In genomic region chr20:44642203-44643153, GRCh38 we compare ENCODE assay signal across 1 cellular context.
A peak's percentile ranks its signal among the peaks of the same experiment; 100 is the strongest.
TF ChIP-seq lines count a peak whose summit lies in the region.

No MANE protein-coding gene starts in this region.

TF ChIP-seq in GM12878, 131 proteins besides CTCF, POLR2A, EP300 and RAD21 (continued from another document):
- TF ChIP-seq E2F8 (IDR thresholded peaks at IDR 0.05; ENCODE audit: low read depth, partially characterized antibody) (no peak), TBL1XR1 (IDR thresholded peaks at IDR 0.05; ENCODE audit: low read depth, low read length) (no peak; the same call in 1 of the 2 replicates), ATF7 (IDR thresholded peaks at IDR 0.05; ENCODE audit: low read depth) (0 out of 2 replicates have a peak, but pooled peaks have one; percentile 22), EGR1 (IDR thresholded peaks at IDR 0.05; ENCODE audit: borderline replicate concordance in 1 of 2, low read depth in 2 of 2, low read length in 2 of 2) (no peak), KAT2A (conservative IDR thresholded peaks at IDR 0.05; ENCODE audit: control insufficient read depth, low read depth, low read length) (no peak), PKNOX1 (IDR thresholded peaks at IDR 0.05) (0 out of 2 replicates have a peak, but pooled peaks have one; percentile 15), ZNF687 (IDR thresholded peaks at IDR 0.05) (peak; percentile 95), GABPA (IDR thresholded peaks at IDR 0.05; ENCODE audit: low read depth) (no peak), IRF5 (IDR thresholded peaks at IDR 0.05; ENCODE audit: borderline replicate concordance) (peak; percentile 63; the same call in 1 of the 2 replicates), ELK1 (IDR thresholded peaks at IDR 0.05; ENCODE audit: low read depth, low read length) (no peak), NRF1 (conservative IDR thresholded peaks at IDR 0.05; ENCODE audit: low read depth, low read length) (no peak), ETV6 (conservative IDR thresholded peaks at IDR 0.05 in 1 of 2, IDR thresholded peaks at IDR 0.05 in 1 of 2; ENCODE audit: borderline replicate concordance in 1 of 2, low read depth in 1 of 2) (peak in 1 of 2 experiments; percentile 42; a peak in 1 of 4 replicates), TARDBP (IDR thresholded peaks at IDR 0.05; ENCODE audit: borderline replicate concordance) (no peak), FOXK2 (IDR thresholded peaks at IDR 0.05) (no peak), RUNX3 (IDR thresholded peaks at IDR 0.05; ENCODE audit: low read length) (no peak), MTA2 (IDR thresholded peaks at IDR 0.05; ENCODE audit: low read depth) (peak; percentile 68), EZH2 (IDR thresholded peaks at IDR 0.05; ENCODE audit: borderline replicate concordance, control insufficient read depth, low read depth, low read length) (no peak), TCF3 (IDR thresholded peaks at IDR 0.05; ENCODE audit: borderline replicate concordance, insufficient read depth, low read depth, low read length) (0 out of 2 replicates have a peak, but pooled peaks have one; percentile 16), ZNF622 (IDR thresholded peaks at IDR 0.05) (no peak), CEBPZ (IDR thresholded peaks at IDR 0.05; ENCODE audit: low read depth, low read length) (no peak), MTA3 (IDR thresholded peaks at IDR 0.05; ENCODE audit: borderline replicate concordance, low read length) (no peak), BACH1 (IDR thresholded peaks at IDR 0.05; ENCODE audit: borderline replicate concordance) (no peak), HDAC6 (IDR thresholded peaks at IDR 0.05; ENCODE audit: unreplicated experiment) (no peak), EED (IDR thresholded peaks at IDR 0.05; ENCODE audit: low read depth) (peak; percentile 18), STAT3 (IDR thresholded peaks at IDR 0.05; ENCODE audit: low read depth, low read length) (no peak), TAF1 (IDR thresholded peaks at IDR 0.05; ENCODE audit: borderline replicate concordance, low read depth, low read length) (peak; percentile 47; the same call in 1 of the 2 replicates), SMAD1 (IDR thresholded peaks at IDR 0.05; ENCODE audit: low read depth, partially characterized antibody) (peak; percentile 39), YY1 (IDR thresholded peaks at IDR 0.05; ENCODE audit: low read depth, low read length) (peak; percentile 12; the same call in 1 of the 2 replicates), POLR2AphosphoS2 (IDR thresholded peaks at IDR 0.05; ENCODE audit: low read depth, low read length) (0 out of 2 replicates have a peak, but pooled peaks have one; percentile 37), USF2 (IDR thresholded peaks at IDR 0.05; ENCODE audit: borderline replicate concordance, low read depth, low read length) (no peak), ASH2L (IDR thresholded peaks at IDR 0.05; ENCODE audit: borderline replicate concordance, low read depth) (no peak), NR2C2 (IDR thresholded peaks at IDR 0.05; ENCODE audit: borderline replicate concordance, control insufficient read depth, insufficient read length, low read depth) (no peak), MYC (IDR thresholded peaks at IDR 0.05; ENCODE audit: insufficient read depth, insufficient read length, insufficient replicate concordance, low read length, severe bottlenecking) (peak; percentile 30), SMARCA5 (IDR thresholded peaks at IDR 0.05) (no peak), ZNF384 (IDR thresholded peaks at IDR 0.05; ENCODE audit: borderline replicate concordance, low read depth, low read length) (0 out of 2 replicates have a peak, but pooled peaks have one; percentile 17), RELB (IDR thresholded peaks at IDR 0.05; ENCODE audit: low read depth) (peak; percentile 81), NFYA (IDR thresholded peaks at IDR 0.05; ENCODE audit: borderline replicate concordance, low read depth, low read length) (no peak), ZBED1 (IDR thresholded peaks at IDR 0.05; ENCODE audit: borderline replicate concordance) (no peak), SUZ12 (IDR thresholded peaks at IDR 0.05; ENCODE audit: unreplicated experiment) (no peak), POU2F2 (IDR thresholded peaks at IDR 0.05; ENCODE audit: borderline replicate concordance, low read depth, low read length) (peak; percentile 15; the same call in 1 of the 3 replicates), NR2C1 (IDR thresholded peaks at IDR 0.05) (no peak), DPF2 (IDR thresholded peaks at IDR 0.05) (peak; percentile 30; the same call in 1 of the 2 replicates), ESRRA (IDR thresholded peaks at IDR 0.05; ENCODE audit: low read length) (no peak), NBN (IDR thresholded peaks at IDR 0.05) (peak; percentile 93), CHD2 (IDR thresholded peaks at IDR 0.05; ENCODE audit: borderline replicate concordance, low read depth, low read length) (peak; percentile 87), IKZF2 (IDR thresholded peaks at IDR 0.05) (peak; percentile 80 to 83; a peak in 3 of 4 replicates)
TF ChIP-seq in GM12878: peak in this region for 35.
